Comparison of ENCODE assay signal across 8 cellular contexts in genomic region chr9:93560991-93561390, GRCh38.
"Had no signal": no experiment of that assay in that cellular context is flagged by ENCODE, and none has a peak within 500 bp of the region (broad histone marks: within the 10 kb centered on the region; RNA-seq: fewer than 3 reads in every experiment).

No MANE protein-coding gene starts in this region.

- H3K4me3 ChIP-seq: GM23248, GM23338, HAP-1 had no signal

- DNase-seq: GM23248, GOT3, H9, HCEC 1CT, HFFc6 had no signal

- H3K27ac Mint-ChIP-seq: GM23338, H9, HFFc6 had no signal

- H3K9me3 Mint-ChIP-seq: GM23338, H9, HFFc6 had no signal

- ATAC-seq: GM23338, HCT116 had no signal

- H3K4me3 Mint-ChIP-seq: GM23338, H9, HFFc6 had no signal

- H3K4me1 Mint-ChIP-seq: GM23338 had no signal
